ENCODE assay signal across 1 cellular context in genomic region chr4:89110541-89110985, GRCh38.
TF ChIP-seq lines count a peak whose summit lies in the region.

No MANE protein-coding gene starts in this region.

TF ChIP-seq in HCT116, 20 proteins besides CTCF, POLR2A, EP300 and RAD21 (continued from another document):
- TF ChIP-seq REST (IDR thresholded peaks at IDR 0.05; ENCODE audit: low read depth) (no peak), ZFX (IDR thresholded peaks at IDR 0.05) (no peak)
TF ChIP-seq in HCT116: peak in this region for 0.
